In genomic region chr19:1276620-1277007, GRCh38 we compare ENCODE assay signal across 9 cellular contexts. TPM values are rescaled to one million over a fixed set of nuclear protein-coding genes. Genes with fewer than 3 reads are reported as not detected.
DNase-seq lines count a peak whose midpoint lies in the region; ATAC-seq and TF ChIP-seq lines count a peak whose summit lies in the region.
"Had no signal": no experiment of that assay in that cellular context is flagged by ENCODE, and none has a peak within 500 bp of the region (broad histone marks: within the 10 kb centered on the region; RNA-seq: fewer than 3 reads in every experiment).

No MANE protein-coding gene starts in this region.

- no peak for TF ChIP-seq CTCF in uterus (IDR thresholded peaks at IDR 0.05)

- H3K9me3 Mint-ChIP-seq in activated naive CD8-positive, alpha-beta T cell treated with anti-CD3 and anti-CD28 coated beads for 36 hours, result no peaks in the 10 kb centered on the region

- no peak overlapping the region for H2BK120ac ChIP-seq in mesenchymal stem cell (ENCODE audit: low read depth, low read length)

- ATAC-seq in GM18858 (IDR thresholded peaks at IDR 0.05; ENCODE audit: unreplicated experiment) (no peak), HG02973 (IDR thresholded peaks at IDR 0.05; ENCODE audit: unreplicated experiment) (no peak)

- H3K9me3 ChIP-seq in mesenchymal stem cell (ENCODE audit: control insufficient read depth, low read length), result no peaks in the 10 kb centered on the region
- H3K9me3 ChIP-seq in uterus, result no peaks in the 10 kb centered on the region

- H3K4me1 Mint-ChIP-seq in activated naive CD8-positive, alpha-beta T cell treated with anti-CD3 and anti-CD28 coated beads for 36 hours, result peaks cover 31% of the 10 kb centered on the region

- intact Hi-C loops in uterus (cut with DNase I; ENCODE audit: low total_unique reads), result no loop called here

- no peak overlapping the region for H2BK12ac ChIP-seq in mesenchymal stem cell (ENCODE audit: low read length in 2 of 2)

- no peak overlapping the region for H2AK5ac ChIP-seq in mesenchymal stem cell (ENCODE audit: low read length, severe bottlenecking)

- no peak overlapping the region for H2BK15ac ChIP-seq in mesenchymal stem cell (ENCODE audit: low read depth, poor library complexity, severe bottlenecking)

- H3K4ac ChIP-seq in mesenchymal stem cell (ENCODE audit: low read depth in 1 of 2, low read length in 2 of 2), result no peak overlapping the region

- H3K4me3 ChIP-seq in mesenchymal stem cell (ENCODE audit: insufficient read depth in 1 of 2, low read depth in 1 of 2, low read length in 2 of 2) (peak overlapping the region; percentile 65 to 88), uterus (no peak overlapping the region)

- no peak overlapping the region for H2BK5ac ChIP-seq in mesenchymal stem cell (ENCODE audit: low read depth, low read length, poor library complexity, severe bottlenecking)

- no peak overlapping the region for H2AFZ ChIP-seq in mesenchymal stem cell (ENCODE audit: low read depth, low read length)

- H3K27ac ChIP-seq in mesenchymal stem cell (ENCODE audit: low read length, poor library complexity, severe bottlenecking) (no peak overlapping the region), uterus (peak overlapping the region; percentile 98)

- H3K14ac ChIP-seq in mesenchymal stem cell (ENCODE audit: low read length in 2 of 2), result no peak overlapping the region

- peaks cover under 1% of the 10 kb centered on the region for H3K27me3 Mint-ChIP-seq in activated naive CD8-positive, alpha-beta T cell treated with anti-CD3 and anti-CD28 coated beads for 36 hours

- no peaks in the 10 kb centered on the region for H3K27me3 ChIP-seq in mesenchymal stem cell (ENCODE audit: control insufficient read depth in 1 of 2, insufficient read depth in 1 of 2, low read length in 2 of 2)
- no peaks in the 10 kb centered on the region for H3K27me3 ChIP-seq in uterus

- H3K9ac ChIP-seq in mesenchymal stem cell (ENCODE audit: low read length), result peak overlapping the region; percentile 94

- no peak for TF ChIP-seq POLR2A in uterus (IDR thresholded peaks at IDR 0.05)

- H3K79me1 ChIP-seq in mesenchymal stem cell (replicated peaks; ENCODE audit: low read length, poor library complexity, severe bottlenecking), result peaks cover 22% of the 10 kb centered on the region

- DNase-seq in stimulated activated CD4-positive, alpha-beta T cell treated with anti-CD3 and anti-CD28 coated beads, Interleukin-1b, Interleukin-23, amount 100 ng/mL, for 48 hours, result peak; percentile 49
- no peak for DNase-seq in stimulated activated CD4-positive, alpha-beta T cell treated with anti-CD3 and anti-CD28 coated beads, Interleukin-4, amount 100 ng/mL, for 4 hours
- DNase-seq in activated naive CD8-positive, alpha-beta T cell treated with anti-CD3 and anti-CD28 coated beads for 36 hours, result peak; percentile 53
- DNase-seq in mesenchymal stem cell (no peak), uterus (no peak), dedifferentiated amniotic fluid mesenchymal stem cell (ENCODE audit: extremely low spot score) (no peak)

- no peak overlapping the region for H4K8ac ChIP-seq in mesenchymal stem cell (ENCODE audit: low read length)

- H3K36me3 ChIP-seq in mesenchymal stem cell (ENCODE audit: control insufficient read depth in 1 of 2, insufficient read depth in 2 of 2, low read depth in 1 of 2, low read length in 2 of 2) (peaks cover 52 to 78% of the 10 kb centered on the region in 2 experiments), uterus (no peaks in the 10 kb centered on the region)

- H3K23ac ChIP-seq in mesenchymal stem cell (ENCODE audit: low read length in 2 of 2), result peak overlapping the region in 1 of 2 experiments; percentile 3

- H3K27ac Mint-ChIP-seq in activated naive CD8-positive, alpha-beta T cell treated with anti-CD3 and anti-CD28 coated beads for 36 hours, result peak overlapping the region; percentile 97

- H3K18ac ChIP-seq in mesenchymal stem cell (ENCODE audit: low read depth in 1 of 2, low read length in 2 of 2), result peak overlapping the region in 1 of 2 experiments; percentile 28

- H3K4me2 ChIP-seq in mesenchymal stem cell (ENCODE audit: low read length, poor library complexity, severe bottlenecking), result peak overlapping the region; percentile 92

- H3K4me3 Mint-ChIP-seq in activated naive CD8-positive, alpha-beta T cell treated with anti-CD3 and anti-CD28 coated beads for 36 hours, result peak overlapping the region; percentile 91

- peaks cover 36% of the 10 kb centered on the region for H3K4me1 ChIP-seq in mesenchymal stem cell (ENCODE audit: control insufficient read depth, insufficient read depth, low read depth, low read length)
- H3K4me1 ChIP-seq in uterus, result peaks cover 2 to 35% of the 10 kb centered on the region in 2 donors

- H3K36me3 Mint-ChIP-seq in activated naive CD8-positive, alpha-beta T cell treated with anti-CD3 and anti-CD28 coated beads for 36 hours, result peaks cover 51% of the 10 kb centered on the region

- 80% methylated on average over 10 of the region's 10 CpGs for WGBS in mesenchymal stem cell

- H4K91ac ChIP-seq in mesenchymal stem cell (ENCODE audit: low read length), result peak overlapping the region; percentile 4

RNA-seq across cellular contexts. Expression of gene FAM174C, which starts 1.3 kb away (rescaled TPM):
- 100 to 1,000 TPM in 1 of 2 experiments, 10 to 100 TPM in 1; 99.8 to 101 TPM for total RNA-seq in activated naive CD8-positive, alpha-beta T cell treated with anti-CD3 and anti-CD28 coated beads for 36 hours
- 60.2 TPM for polyA plus RNA-seq in mesenchymal stem cell (2013, experiment 1 of 2)
- 59.6 TPM for polyA plus RNA-seq in mesenchymal stem cell (2013, experiment 2 of 2)
- total RNA-seq in uterus, result 10 to 100 TPM in 2 of 4 donors, 1 to 10 TPM in 2; 2.1 to 24.3 (median 7.1) TPM

RNA-seq across cellular contexts. Expression of gene CIRBP, which starts 7.5 kb away (rescaled TPM):
- 100 to 1,000 TPM; 208 to 216 TPM for total RNA-seq in activated naive CD8-positive, alpha-beta T cell treated with anti-CD3 and anti-CD28 coated beads for 36 hours
- 118 TPM for polyA plus RNA-seq in mesenchymal stem cell (2013, experiment 1 of 2)
- 120 TPM for polyA plus RNA-seq in mesenchymal stem cell (2013, experiment 2 of 2)
- total RNA-seq in uterus, result 100 to 1,000 TPM; 235 to 950 (median 535) TPM

RNA-seq across cellular contexts. Expression of gene EFNA2, which starts 9.1 kb away (rescaled TPM):
- total RNA-seq in activated naive CD8-positive, alpha-beta T cell treated with anti-CD3 and anti-CD28 coated beads for 36 hours, result not detected
- 0.06 TPM for polyA plus RNA-seq in mesenchymal stem cell (2013, experiment 1 of 2)
- polyA plus RNA-seq in mesenchymal stem cell (2013, experiment 2 of 2), result 0.15 TPM
- total RNA-seq in uterus, result under 1 TPM in 1 of 4 donors, not detected in 3; 0.76 TPM
- total RNA-seq: T-helper 1 cell treated with Interleukin-12 subunit alpha and Interleukin-12 subunit beta and Interleukin-4 antibody, amounts not matched to agents 30 ng/mL and 1 ng/mL, for 36 hours had no signal

RNA-seq across cellular contexts. Expression of gene MIDN, which starts 28.2 kb away (rescaled TPM):
- 10 to 100 TPM; 29.3 to 29.6 TPM for total RNA-seq in activated naive CD8-positive, alpha-beta T cell treated with anti-CD3 and anti-CD28 coated beads for 36 hours
- 58.6 TPM for polyA plus RNA-seq in mesenchymal stem cell (2013, experiment 1 of 2)
- polyA plus RNA-seq in mesenchymal stem cell (2013, experiment 2 of 2), result 58.0 TPM
- 100 to 1,000 TPM in 1 of 4 donors, 10 to 100 TPM in 2, under 1 TPM in 1; 0.77 to 108 (median 15.0) TPM for total RNA-seq in uterus

RNA-seq across cellular contexts. Expression of gene ATP5F1D, which starts 35.1 kb away (rescaled TPM):
- 100 to 1,000 TPM; 175 to 177 TPM for total RNA-seq in activated naive CD8-positive, alpha-beta T cell treated with anti-CD3 and anti-CD28 coated beads for 36 hours
- polyA plus RNA-seq in mesenchymal stem cell (2013, experiment 1 of 2), result 121 TPM
- 127 TPM for polyA plus RNA-seq in mesenchymal stem cell (2013, experiment 2 of 2)
- 100 to 1,000 TPM in 2 of 4 donors, 10 to 100 TPM in 1, 1 to 10 TPM in 1; 4.7 to 164 (median 68.9) TPM for total RNA-seq in uterus

Comparison
In these comparisons a context has a peak if more than half of its experiments do, and no peak if none do; other contexts are left out.
1. DNase-seq: peak in stimulated activated CD4-positive, alpha-beta T cell treated with anti-CD3 and anti-CD28 coated beads, Interleukin-1b, Interleukin-23, amount 100 ng/mL, for 48 hours (single experiment) and activated naive CD8-positive, alpha-beta T cell treated with anti-CD3 and anti-CD28 coated beads for 36 hours (single experiment); none in stimulated activated CD4-positive, alpha-beta T cell treated with anti-CD3 and anti-CD28 coated beads, Interleukin-4, amount 100 ng/mL, for 4 hours (0 of 2), mesenchymal stem cell (single experiment), uterus (0 of 2) and dedifferentiated amniotic fluid mesenchymal stem cell (single experiment).
2. H3K4me3 ChIP-seq: peak in mesenchymal stem cell (2 of 2); none in uterus (0 of 2).